8 cellular contexts compared by ENCODE assay signal in the genomic region with DNA sequence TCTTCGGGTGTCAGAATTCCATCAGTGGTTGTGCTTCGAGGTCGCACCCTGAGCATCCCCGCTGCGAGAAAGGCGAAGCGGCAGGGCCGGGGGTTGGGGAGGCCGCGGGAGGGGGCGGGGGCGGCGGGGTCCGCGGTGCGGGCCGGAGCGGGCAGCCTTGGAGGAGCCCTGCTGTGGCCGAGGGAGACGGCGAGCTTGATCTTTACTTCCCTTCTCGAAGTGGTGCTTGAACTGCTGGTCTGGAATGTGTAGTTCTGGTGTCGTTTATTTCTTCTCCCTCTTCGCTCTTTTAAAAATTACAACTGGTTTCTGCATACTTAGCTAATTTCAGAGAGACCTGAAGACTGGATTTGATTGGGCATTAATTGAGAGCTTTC. TPM values are rescaled to one million over a fixed set of nuclear protein-coding genes. Genes with fewer than 3 reads are reported as not detected.
A peak's percentile ranks its signal among the peaks of the same experiment; 100 is the strongest.
DNase-seq lines count a peak whose midpoint lies in the region; ATAC-seq, FAIRE-seq and TF ChIP-seq lines count a peak whose summit lies in the region.

No MANE protein-coding gene starts in this region.

- H3K9me3 ChIP-seq in GM12878 (replicated peaks; ENCODE audit: control insufficient read depth, insufficient read depth, low read length) (no peaks in the 10 kb centered on the region), stomach smooth muscle (ENCODE audit: control insufficient read depth in 2 of 2, low read length in 2 of 2) (no peaks in the 10 kb centered on the region)

- no peak for TF ChIP-seq EP300 in GM12878 (IDR thresholded peaks at IDR 0.05; ENCODE audit: borderline replicate concordance in 1 of 2, control insufficient read depth in 1 of 2, low read depth in 2 of 2, low read length in 2 of 2)

- in situ Hi-C loops in GM12878 (cut with MboI) = no loop called here

- intact Hi-C loops in GM12878 (cut with micrococcal nuclease; ENCODE audit: unreplicated experiment) = loop anchor here (5.0 kb wide), 1 partner anchor 61 kb away; no protein-coding TSS in a partner anchor

- RAD21 ChIA-PET in GM12878 (lab: Charles Lee; ENCODE audit: unreplicated experiment) = interaction anchor here (1.0 to 2.2 kb wide), 7 partner anchors 10 to 67 kb away, joined by 3 to 12 read pairs (median 4); a partner anchor contains a TSS

- FAIRE-seq in GM12878 (lab: Jason Lieb, UNC) = no peak

- H3K36me3 ChIP-seq in GM12878 (ENCODE audit: control insufficient read depth in 2 of 2, insufficient read depth in 2 of 2, low read length in 1 of 2) (no peaks in the 10 kb centered on the region), stomach smooth muscle (ENCODE audit: control insufficient read depth in 2 of 2, insufficient read depth in 2 of 2, low read length in 2 of 2) (no peaks in the 10 kb centered on the region)

- H3K4me3 ChIP-seq in GM12878 = peak overlapping the region; percentile 76
- peak overlapping the region; percentile 64 to 90 for H3K4me3 ChIP-seq in stomach smooth muscle (ENCODE audit: low read length in 2 of 2)

- H2AFZ ChIP-seq in GM12878 (ENCODE audit: control insufficient read depth, low read depth, low read length) = peak overlapping the region; percentile 69

- peak; percentile 52 for DNase-seq in CD1c-positive myeloid dendritic cell (ENCODE audit: extremely low spot score)
- DNase-seq in M059J (ENCODE audit: low read depth) = peak; percentile 45
- DNase-seq in GM12878 (ENCODE audit: low read depth, low spot score) = no peak
- DNase-seq in islet precursor cell = peak; percentile 69
- DNase-seq in central memory CD4-positive, alpha-beta T cell = no peak
- DNase-seq in GM19240 (ENCODE audit: insufficient read length, low spot score) = no peak
- no peak for DNase-seq in NCI-H446 (lab: John Stamatoyannopoulos, UW)

- no peak for ATAC-seq in GM12878

- no peaks in the 10 kb centered on the region for H3K79me2 ChIP-seq in GM12878 (ENCODE audit: control insufficient read depth, insufficient read depth, low read length)

- no peak for TF ChIP-seq CTCF in GM12878 (IDR thresholded peaks at IDR 0.05 in 2 of 3, conservative IDR thresholded peaks at IDR 0.05 in 1 of 3; ENCODE audit: control insufficient read depth in 2 of 3, extremely low read depth in 1 of 3, insufficient read depth in 1 of 3, low read depth in 3 of 3, low read length in 3 of 3)

- no TSS peak for BruUV-seq in GM12878 (replicated peaks; lab: Mats Ljungman, UMichigan)

- no peak for TF ChIP-seq POLR2A in GM12878 (IDR thresholded peaks at IDR 0.05; ENCODE audit: low read depth, low read length)

- H3K9ac ChIP-seq in GM12878 (ENCODE audit: control insufficient read depth, insufficient read depth, low read length) (peak overlapping the region; percentile 42; the same call in 1 of the 2 replicates), stomach smooth muscle (ENCODE audit: low read length in 2 of 2) (peak overlapping the region; percentile 58 to 66)

- H4K20me1 ChIP-seq in GM12878 (ENCODE audit: control insufficient read depth, insufficient read depth) = no peaks in the 10 kb centered on the region

- SMC1A ChIA-PET in GM12878 (lab: Charles Lee; ENCODE audit: uncharacterized antibody, unreplicated experiment) = interaction anchor here (0.5 to 2.3 kb wide), 18 partner anchors 16 to 753 kb away, joined by 3 to 14 read pairs (median 3); a partner anchor contains a TSS

- H3K27me3 ChIP-seq in GM12878 (replicated peaks in 1 of 2; ENCODE audit: control insufficient read depth in 2 of 2, insufficient read depth in 2 of 2, low read length in 1 of 2) = peaks cover 0 to 3% of the 10 kb centered on the region in 2 experiments; a peak in 1 of 4 replicates
- no peaks in the 10 kb centered on the region for H3K27me3 ChIP-seq in stomach smooth muscle (ENCODE audit: control insufficient read depth in 1 of 2, insufficient read depth in 2 of 2, low read length in 2 of 2)

- H3K4me2 ChIP-seq in GM12878 (ENCODE audit: control insufficient read depth, insufficient read depth) = peak overlapping the region; percentile 87

- H3K4me1 ChIP-seq in GM12878 (ENCODE audit: control insufficient read depth, insufficient read depth, low read length) = no peaks in the 10 kb centered on the region
- peaks cover 18% of the 10 kb centered on the region for H3K4me1 ChIP-seq in stomach smooth muscle (ENCODE audit: control insufficient read depth, insufficient read depth, low read length)

- CTCF ChIA-PET in GM12878 (lab: Yijun Ruan, JAX) = interaction anchor here (0.6 to 1.7 kb wide), 13 partner anchors 8 to 228 kb away, joined by 3 to 9 read pairs (median 4); no protein-coding TSS in a partner anchor

- WGBS in GM12878 (ENCODE audit: insufficient coverage, insufficient replicate concordance, low lambda C conversion rate, missing lambda C conversion rate) = 6% methylated on average over 8 of the region's 24 CpGs

- POLR2A ChIA-PET in GM12878 (lab: Charles Lee) = interaction anchor here (0.6 to 1.4 kb wide), 3 partner anchors 64 to 67 kb away, joined by 6 to 11 read pairs (median 6); no protein-coding TSS in a partner anchor

- H3K27ac ChIP-seq in GM12878 (ENCODE audit: control insufficient read depth, insufficient read depth) (no peak overlapping the region), stomach smooth muscle (ENCODE audit: low read length) (no peak overlapping the region)

- no peak for TF ChIP-seq RAD21 in GM12878 (IDR thresholded peaks at IDR 0.05; ENCODE audit: insufficient read depth, low read depth, low read length)

TF ChIP-seq in GM12878, 131 proteins besides CTCF, POLR2A, EP300 and RAD21:
- TF ChIP-seq, protein P1, sequence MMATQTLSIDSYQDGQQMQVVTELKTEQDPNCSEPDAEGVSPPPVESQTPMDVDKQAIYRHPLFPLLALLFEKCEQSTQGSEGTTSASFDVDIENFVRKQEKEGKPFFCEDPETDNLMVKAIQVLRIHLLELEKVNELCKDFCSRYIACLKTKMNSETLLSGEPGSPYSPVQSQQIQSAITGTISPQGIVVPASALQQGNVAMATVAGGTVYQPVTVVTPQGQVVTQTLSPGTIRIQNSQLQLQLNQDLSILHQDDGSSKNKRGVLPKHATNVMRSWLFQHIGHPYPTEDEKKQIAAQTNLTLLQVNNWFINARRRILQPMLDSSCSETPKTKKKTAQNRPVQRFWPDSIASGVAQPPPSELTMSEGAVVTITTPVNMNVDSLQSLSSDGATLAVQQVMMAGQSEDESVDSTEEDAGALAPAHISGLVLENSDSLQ (IDR thresholded peaks at IDR 0.05) = no peak

RNA-seq across cellular contexts. Expression of a gene that starts 1.1 kb away (rescaled TPM):
- total RNA-seq in M059J (2014; rRNA removed; shearing (Covaris generic)) = 246 and 418 TPM in 2 replicates
- total RNA-seq in GM12878 (2013; cell fraction: nucleolus; rRNA removed) = 21.8 and 22.1 TPM in 2 replicates
- total RNA-seq in GM12878 (2014; rRNA removed) = 17.7 and 18.2 TPM in 2 replicates
- 15.9 and 17.1 TPM in 2 replicates for total RNA-seq in GM12878 (2014; rRNA removed; fragmentation: Illumina TruSeq; extraction: Trizol)
- 23.7 and 28.1 TPM in 2 replicates for total RNA-seq in GM12878 (2021)
- polyA plus RNA-seq in GM12878 (2011; ENCODE audit: low read depth) = 14.5 TPM
- polyA plus RNA-seq in GM12878 (2011; rRNA removed) = 33.7 and 38.8 TPM in 2 replicates
- 19.2 and 22.2 TPM in 2 replicates for polyA plus RNA-seq in GM12878 (2011; cell fraction: cytosol; rRNA removed)
- 20.6 and 26.6 TPM in 2 replicates for polyA plus RNA-seq in GM12878 (2011; cell fraction: nucleus; rRNA removed)
- polyA plus RNA-seq in GM12878 (2012) = 18.2 and 20.6 TPM in 2 replicates
- 22.4 and 24.2 TPM in 2 replicates for polyA plus RNA-seq in GM12878 (2014; fragmentation: Illumina TruSeq; extraction: Trizol)
- 1 to 10 TPM; 2.3 to 4.6 TPM for polyA plus RNA-seq in GM12878 (2014; fragmentation: Nextera tagmentation; extraction: Ambion mirVana)
- 18.3 and 18.5 TPM in 2 replicates for polyA plus RNA-seq in GM12878 (2014; rRNA removed)
- polyA plus RNA-seq in GM12878 (2016; fragmentation: Nextera tagmentation; extraction: Ambion mirVana) = 10 to 100 TPM; 28.2 to 29.3 TPM
- 18.9 and 41.3 TPM in 2 replicates for polyA minus RNA-seq in GM12878 (2011; rRNA and poly(A)+ RNA removed)
- polyA minus RNA-seq in GM12878 (2011; cell fraction: cytosol; rRNA and poly(A)+ RNA removed) = 6.7 and 7.9 TPM in 2 replicates
- polyA minus RNA-seq in GM12878 (2011; cell fraction: nucleus; rRNA and poly(A)+ RNA removed) = 5.7 and 8.2 TPM in 2 replicates

Comparison
In these comparisons a context has a peak if more than half of its experiments do, and no peak if none do; other contexts are left out.
1. DNase-seq: peak in CD1c-positive myeloid dendritic cell (single experiment), M059J (single experiment) and islet precursor cell (single experiment); none in GM12878 (single experiment), central memory CD4-positive, alpha-beta T cell (single experiment), GM19240 (single experiment) and NCI-H446 (0 of 2).